7 cellular contexts compared by ENCODE assay signal in the genomic region with DNA sequence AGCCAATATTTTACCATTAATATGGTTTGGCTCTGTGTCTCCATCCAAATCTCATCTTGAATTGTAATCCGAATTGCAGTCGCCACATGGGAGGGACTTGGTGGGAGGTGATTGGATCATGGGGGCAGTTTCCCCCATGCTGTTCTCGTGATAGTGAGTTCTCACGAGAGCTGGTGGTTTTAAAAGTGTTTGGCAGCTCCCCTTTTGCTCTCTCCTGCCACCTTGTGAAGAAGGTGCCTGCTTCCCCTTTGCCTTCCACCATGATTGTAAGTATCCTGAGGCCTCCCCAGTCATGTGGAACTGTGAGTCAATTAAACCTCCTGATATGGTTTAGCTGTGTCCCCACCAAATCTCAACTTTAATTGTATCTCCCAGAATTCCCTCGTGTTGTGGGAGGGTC. TPM values are rescaled to one million over a fixed set of nuclear protein-coding genes. Genes with fewer than 3 reads are reported as not detected.
DNase-seq lines count a peak whose midpoint lies in the region; ATAC-seq, FAIRE-seq and TF ChIP-seq lines count a peak whose summit lies in the region.
"Not testable (repeated sequence)": the region's sequence is repeated elsewhere in the genome, so short reads cannot be mapped to it uniquely, and the experiment has no call there.

No MANE protein-coding gene starts in this region.

- CTCF ChIA-PET in PC-3 (lab: Charles Lee): interaction anchor here (0.6 kb wide), 1 partner anchor 8 kb away, joined by 8 read pairs; no protein-coding TSS in a partner anchor
- CTCF ChIA-PET in K562 (lab: Yijun Ruan, JAX; ENCODE audit: low intra/inter-chr PET ratio); HepG2 (lab: Yijun Ruan, JAX; ENCODE audit: low intra/inter-chr PET ratio, low total read pairs): not testable (repeated sequence)

- not testable (repeated sequence) for BruUV-seq in PC-3 (replicated peaks; lab: Mats Ljungman, UMichigan); K562 (replicated peaks; lab: Mats Ljungman, UMichigan); HepG2 (replicated peaks; lab: Mats Ljungman, UMichigan)

- in situ Hi-C loops in KBM-7 (cut with MboI; ENCODE audit: low pct_unique_long_range_greater_than_20kb, low sequenced_read_pairs); K562 (cut with MboI); HepG2 (cut with HindIII; ENCODE audit: extremely low pct_ligation_motif_present, low pct_unique_long_range_greater_than_20kb): not testable (repeated sequence)

- H3K27ac ChIP-seq in C4-2B; GM23338 (ENCODE audit: low read depth); PC-3 (ENCODE audit: low read length); K562 (ENCODE audit: extremely low read depth, low read depth, low read length); HepG2 (ENCODE audit: extremely low read length, insufficient read depth, low read length): not testable (repeated sequence)

- not testable (repeated sequence) for TF ChIP-seq POLR2A in K562 (conservative IDR thresholded peaks at IDR 0.05); HepG2 (IDR thresholded peaks at IDR 0.05; ENCODE audit: insufficient read depth in 1 of 2, low read depth in 2 of 2, low read length in 2 of 2)

- not testable (repeated sequence) for H2AFZ ChIP-seq in GM23338; PC-3 (ENCODE audit: low read length); K562 (ENCODE audit: low read depth, low read length); HepG2 (ENCODE audit: low read length)

- H3K9me3 Mint-ChIP-seq in GM23338: peaks cover 16% of the 10 kb centered on the region

- WGBS in K562 (ENCODE audit: insufficient coverage, low coverage, missing lambda C conversion rate): 9% methylated on average over 5 of the region's 5 CpGs
- WGBS in HepG2 (ENCODE audit: low lambda C conversion rate): 55% methylated on average over 5 of the region's 5 CpGs

- H3K27me3 Mint-ChIP-seq in GM23338 (ENCODE audit: insufficient read depth, low read depth, poor library complexity): not testable (repeated sequence)

- not testable (repeated sequence) for H4K20me1 ChIP-seq in GM23338 (replicated peaks; ENCODE audit: insufficient read depth); PC-3 (ENCODE audit: low read length); K562 (replicated peaks; ENCODE audit: control insufficient read depth, insufficient read depth, low read length); HepG2 (ENCODE audit: insufficient read depth, low read length)

- not testable (repeated sequence) for H3K27ac Mint-ChIP-seq in GM23338

- TF ChIP-seq CTCF in C4-2B (conservative IDR thresholded peaks at IDR 0.05): peak; percentile 6; the same call in 1 of the 2 replicates
- TF ChIP-seq CTCF in GM23338 (conservative IDR thresholded peaks at IDR 0.05; ENCODE audit: low read depth in 2 of 2): peak; percentile 30 to 53; a peak in 3 of 4 replicates
- TF ChIP-seq CTCF in PC-3 (conservative IDR thresholded peaks at IDR 0.05; ENCODE audit: low read depth, low read length): 0 out of 2 replicates have a peak, but pooled peaks have one; percentile 24
- TF ChIP-seq CTCF in K562 (IDR thresholded peaks at IDR 0.05 in 2 of 3, conservative IDR thresholded peaks at IDR 0.05 in 1 of 3; ENCODE audit: insufficient read depth in 2 of 3, low read depth in 1 of 3, low read length in 3 of 3): 0 out of 6 replicates have a peak, but pooled peaks of 1 of the 3 experiments have one; percentile 11
- TF ChIP-seq CTCF in epithelial cell of esophagus (IDR thresholded peaks at IDR 0.05; ENCODE audit: insufficient read depth, low read depth, low read length, missing control alignments): peak; percentile 3
- TF ChIP-seq CTCF in HepG2 (CRISPR knock-in tag; IDR thresholded peaks at IDR 0.05): peak; percentile 23; the same call in 1 of the 2 replicates

- not testable (repeated sequence) for H3K36me3 ChIP-seq in GM23338 (ENCODE audit: insufficient read depth); PC-3 (ENCODE audit: low read depth, low read length); K562 (ENCODE audit: control insufficient read depth, insufficient read depth, low read length); HepG2 (replicated peaks in 1 of 2; ENCODE audit: control insufficient read depth in 1 of 2, insufficient read depth in 2 of 2, low read length in 2 of 2)

- H3K9ac ChIP-seq in PC-3 (ENCODE audit: low read length); K562 (ENCODE audit: insufficient read depth in 1 of 2, low read depth in 2 of 2, low read length in 2 of 2); HepG2 (ENCODE audit: insufficient read depth, low read depth, low read length): not testable (repeated sequence)

- not testable (repeated sequence) for TF ChIP-seq RAD21 in K562 (CRISPR knock-in tag; conservative IDR thresholded peaks at IDR 0.05 in 1 of 2, IDR thresholded peaks at IDR 0.05 in 1 of 2); HepG2 (CRISPR knock-in tag; IDR thresholded peaks at IDR 0.05)

- not testable (repeated sequence) for H3K9me1 ChIP-seq in K562 (ENCODE audit: control insufficient read depth, insufficient read depth, low read length)

- FAIRE-seq in K562 (lab: Jason Lieb, UNC); HepG2 (lab: Jason Lieb, UNC): not testable (repeated sequence)

- H3K4me2 ChIP-seq in GM23338; PC-3 (ENCODE audit: low read length); K562 (ENCODE audit: insufficient read depth, low read length); HepG2 (ENCODE audit: low read depth, low read length): not testable (repeated sequence)

- not testable (repeated sequence) for H3K36me3 Mint-ChIP-seq in GM23338 (ENCODE audit: low read depth)

- H3K79me2 ChIP-seq in GM23338 (replicated peaks; ENCODE audit: insufficient read depth); PC-3 (ENCODE audit: low read length); K562 (ENCODE audit: control insufficient read depth, insufficient read depth, low read length); HepG2 (ENCODE audit: insufficient read depth, low read length): not testable (repeated sequence)

- POLR2A ChIA-PET in PC-3 (lab: Charles Lee; ENCODE audit: unreplicated experiment); K562 (lab: Yijun Ruan, JAX); HepG2 (lab: Yijun Ruan, JAX): not testable (repeated sequence)

- intact Hi-C loops in PC-3 (cut with micrococcal nuclease); K562 (cut with micrococcal nuclease); HepG2 (cut with micrococcal nuclease; ENCODE audit: unreplicated experiment): not testable (repeated sequence)

- H3K9me2 ChIP-seq in GM23338 (ENCODE audit: insufficient read depth); PC-3 (replicated peaks; ENCODE audit: low read length): not testable (repeated sequence)

- not testable (repeated sequence) for TF ChIP-seq EP300 in K562 (IDR thresholded peaks at IDR 0.05; ENCODE audit: low read length); HepG2 (IDR thresholded peaks at IDR 0.05; ENCODE audit: low read depth in 2 of 2, low read length in 2 of 2); HepG2 (CRISPR knock-in tag; IDR thresholded peaks at IDR 0.05; ENCODE audit: borderline replicate concordance)

- not testable (repeated sequence) for DNase-seq in GM23338 (ENCODE audit: low spot score); PC-3; K562 (ENCODE audit: extremely low read depth in 1 of 4, low spot score in 3 of 4); epithelial cell of esophagus (ENCODE audit: low read depth); HepG2 (ENCODE audit: low spot score)
- DNase-seq in KBM-7: peak; percentile 3

- H3F3A ChIP-seq in GM23338 (replicated peaks; ENCODE audit: low read depth); PC-3 (ENCODE audit: low read length, unreplicated experiment): not testable (repeated sequence)

- ATAC-seq in GM23338, PC-3, K562, HepG2: not testable (repeated sequence)

- not testable (repeated sequence) for H3K4me1 ChIP-seq in GM23338 (ENCODE audit: insufficient read depth); PC-3 (ENCODE audit: insufficient read depth, low read length); K562 (replicated peaks in 1 of 2; ENCODE audit: control insufficient read depth in 2 of 2, insufficient read depth in 2 of 2, low read length in 2 of 2)
- peaks cover 33% of the 10 kb centered on the region for H3K4me1 ChIP-seq in HepG2 (ENCODE audit: insufficient read depth, low read length)

- H3K4me3 Mint-ChIP-seq in GM23338: not testable (repeated sequence)

- H3K4me1 Mint-ChIP-seq in GM23338: not testable (repeated sequence)

- H3K4me3 ChIP-seq in GM23338; PC-3 (ENCODE audit: low read length); K562; epithelial cell of esophagus (ENCODE audit: low read length); HepG2 (replicated peaks in 1 of 3; ENCODE audit: insufficient read depth in 1 of 3, low read depth in 2 of 3, low read length in 3 of 3): not testable (repeated sequence)

- H3K27me3 ChIP-seq in GM23338 (ENCODE audit: insufficient read depth); PC-3 (ENCODE audit: low read length); K562 (ENCODE audit: control insufficient read depth in 2 of 2, insufficient read depth in 2 of 2, low read length in 2 of 2); HepG2 (ENCODE audit: control insufficient read depth in 1 of 2, insufficient read depth in 2 of 2, low read length in 2 of 2): not testable (repeated sequence)

- not testable (repeated sequence) for H3K9me3 ChIP-seq in PC-3 (ENCODE audit: low read length); K562 (replicated peaks; ENCODE audit: control insufficient read depth, insufficient read depth, low read depth, low read length); HepG2 (ENCODE audit: low read length)

RNA-seq across cellular contexts. Expression of gene SRPK1, which starts 18.4 kb away (rescaled TPM):
- 153 and 175 TPM in 2 replicates for total RNA-seq in GM23338 (2014; rRNA removed; shearing (Covaris generic))
- polyA plus RNA-seq in GM23338 (2016; fragmentation: Nextera tagmentation; extraction: Ambion mirVana) (168 and 202 TPM in 2 replicates), K562 (2011; rRNA removed) (95.8 and 140 TPM in 2 replicates), K562 (2014; fragmentation: Illumina TruSeq; extraction: Trizol) (134 and 167 TPM in 2 replicates), K562 (2014; fragmentation: Nextera tagmentation; extraction: Ambion mirVana) (100 to 1,000 TPM in 1 of 2 experiments, 10 to 100 TPM in 1; 99.6 to 164 TPM), K562 (2014; rRNA removed) (116 and 135 TPM in 2 replicates), HepG2 (2011; rRNA removed) (50.6 and 56.4 TPM in 2 replicates)
- total RNA-seq in PC-3 (2014; rRNA removed) (95.2 and 100 TPM in 2 replicates), K562 (2014; rRNA removed) (150 and 159 TPM in 2 replicates), K562 (2014; rRNA removed; fragmentation: Illumina TruSeq; extraction: Trizol) (185 and 195 TPM in 2 replicates), K562 (2015; rRNA removed; fragmentation: Illumina TruSeq; extraction: Trizol) (164 and 183 TPM in 2 replicates), K562 (2021) (155 and 160 TPM in 2 replicates), HepG2 (2016; rRNA removed; fragmentation: Illumina TruSeq; extraction: Trizol) (142 and 184 TPM in 2 replicates)
- total RNA-seq in K562 (2011; cell fraction: chromatin; rRNA removed; ENCODE audit: low replicate concordance): 323 and 660 TPM in 2 replicates
- 230 and 256 TPM in 2 replicates for total RNA-seq in K562 (2011; cell fraction: nucleolus; rRNA removed)
- 346 and 443 TPM in 2 replicates for total RNA-seq in K562 (2011; cell fraction: nucleoplasm; rRNA removed)
- polyA plus RNA-seq in K562 (2011; cell fraction: cytosol; rRNA removed): 30.0 and 51.6 TPM in 2 replicates
- polyA plus RNA-seq in K562 (2011; cell fraction: nucleus; rRNA removed): 78.7 and 90.6 TPM in 2 replicates
- 49.0 and 82.7 TPM in 2 replicates for polyA plus RNA-seq in K562 (2012)
- polyA minus RNA-seq in K562 (2011; rRNA and poly(A)+ RNA removed): 308 and 311 TPM in 2 replicates
- 93.0 and 108 TPM in 2 replicates for polyA minus RNA-seq in K562 (2011; cell fraction: cytosol; rRNA and poly(A)+ RNA removed)
- polyA minus RNA-seq in K562 (2011; cell fraction: nucleus; rRNA and poly(A)+ RNA removed): 135 and 201 TPM in 2 replicates
- total RNA-seq in HepG2 (2016; cell fraction: cytosol; rRNA removed; fragmentation: Illumina TruSeq; extraction: Trizol; ENCODE audit: low read depth): 27.0 and 30.7 TPM in 2 replicates
- 139 and 172 TPM in 2 replicates for total RNA-seq in HepG2 (2016; cell fraction: insoluble cytoplasmic fraction; rRNA removed; fragmentation: Illumina TruSeq; extraction: Trizol)
- total RNA-seq in HepG2 (2016; cell fraction: membrane; rRNA removed; fragmentation: Illumina TruSeq; extraction: Trizol): 53.8 and 63.2 TPM in 2 replicates
- total RNA-seq in HepG2 (2016; cell fraction: nucleus; rRNA removed; fragmentation: Illumina TruSeq; extraction: Trizol): 163 and 181 TPM in 2 replicates
- 22.5 and 36.0 TPM in 2 replicates for polyA plus RNA-seq in HepG2 (2011; cell fraction: cytosol; rRNA removed)
- 66.5 and 79.9 TPM in 2 replicates for polyA plus RNA-seq in HepG2 (2011; cell fraction: nucleus; rRNA removed)
- 57.5 and 57.8 TPM in 2 replicates for polyA plus RNA-seq in HepG2 (2012)
- 7.4 and 8.0 TPM in 2 replicates for polyA plus RNA-seq in HepG2 (2016; cell fraction: cytosol; fragmentation: Illumina TruSeq; extraction: Trizol; ENCODE audit: low read depth)
- 125 and 129 TPM in 2 replicates for polyA plus RNA-seq in HepG2 (2016; cell fraction: insoluble cytoplasmic fraction; fragmentation: Illumina TruSeq; extraction: Trizol; ENCODE audit: low read depth)
- polyA plus RNA-seq in HepG2 (2016; cell fraction: membrane; fragmentation: Illumina TruSeq; extraction: Trizol; ENCODE audit: low read depth): 21.8 and 23.6 TPM in 2 replicates
- polyA plus RNA-seq in HepG2 (2016; cell fraction: nucleus; fragmentation: Illumina TruSeq; extraction: Trizol; ENCODE audit: insufficient read depth, low read depth): 173 and 179 TPM in 2 replicates
- 76.8 and 87.1 TPM in 2 replicates for polyA minus RNA-seq in HepG2 (2011; rRNA and poly(A)+ RNA removed; ENCODE audit: low replicate concordance)
- 63.8 and 80.5 TPM in 2 replicates for polyA minus RNA-seq in HepG2 (2011; cell fraction: cytosol; rRNA and poly(A)+ RNA removed)
- 233 and 277 TPM in 2 replicates for polyA minus RNA-seq in HepG2 (2011; cell fraction: nucleus; rRNA and poly(A)+ RNA removed)
